ENCODE assay signal across 30 cellular contexts in genomic region chr2:70565039-70565731, GRCh38. TPM values are rescaled to one million over a fixed set of nuclear protein-coding genes. Genes with fewer than 3 reads are reported as not detected.
A peak's percentile ranks its signal among the peaks of the same experiment; 100 is the strongest.
DNase-seq lines count a peak whose midpoint lies in the region; ATAC-seq and TF ChIP-seq lines count a peak whose summit lies in the region.
"Had no signal": no experiment of that assay in that cellular context is flagged by ENCODE, and none has a peak within 500 bp of the region (broad histone marks: within the 10 kb centered on the region; RNA-seq: fewer than 3 reads in every experiment).

No MANE protein-coding gene starts in this region.

- no peaks in the 10 kb centered on the region for H3K36me3 ChIP-seq in endodermal cell (ENCODE audit: control insufficient read depth, insufficient read depth, low read length)
- H3K36me3 ChIP-seq: lower lobe of right lung, neutrophil, spleen, transverse colon, WERI-Rb-1 had no signal

- H3K27me3 Mint-ChIP-seq in WTC11 (ENCODE audit: low read depth) (peaks cover 13% of the 10 kb centered on the region), endodermal cell (ENCODE audit: insufficient read depth) (peaks cover 1% of the 10 kb centered on the region)

- CTCF ChIA-PET in WTC11 (lab: Charles Lee): no interaction called here

- H3K27me3 ChIP-seq in endodermal cell (ENCODE audit: control insufficient read depth, insufficient read depth, low read length, poor library complexity, severe bottlenecking): no peaks in the 10 kb centered on the region
- H3K27me3 ChIP-seq: hepatocyte, neutrophil, transverse colon had no signal

- WGBS in endodermal cell (ENCODE audit: insufficient coverage in 1 of 2, insufficient read length in 1 of 2), 2 experiments: 82 to 90% methylated on average over 7 to 9 of the region's 9 CpGs

- DNase-seq in WTC11 (ENCODE audit: low spot score) (no peak), endodermal cell (no peak), midbrain (lab: John Stamatoyannopoulos, UW) (peak; percentile 86), sciatic nerve (ENCODE audit: low spot score) (no peak), NCI-H524 treated with DMSO at 0.1 percent for 48 hours (lab: John Stamatoyannopoulos, UW) (no peak), AG20443 (ENCODE audit: low spot score) (no peak)
- no peak for DNase-seq in stimulated activated CD8-positive, alpha-beta memory T cell treated with anti-CD3 and anti-CD28 coated beads, Interleukin-4, amount 100 ng/mL, for 48 hours
- DNase-seq: activated CD4-positive, alpha-beta T cell treated with anti-CD3 and anti-CD28 coated beads, Interleukin-2, amount 50 U/mL, for 48 hours; activated CD8-positive, alpha-beta memory T cell treated with anti-CD3 and anti-CD28 coated beads, Interleukin-2, amount 50 U/mL, for 4 hours; activated naive CD4-positive, alpha-beta T cell treated with anti-CD3 and anti-CD28 coated beads, Interleukin-2, amount 50 U/mL, for 16 hours; aorta; CD4-positive, CD25-positive, alpha-beta regulatory T cell; central memory CD4-positive, alpha-beta T cell; DMS 273 treated with DMSO at 0.1 percent for 48 hours; KG1; lower lobe of right lung; MM.1S; NCI-H1417; NCI-H2081 treated with DMSO at 0.1 percent for 48 hours; NCI-H446; spleen; stimulated activated naive CD8-positive, alpha-beta T cell treated with anti-CD3 and anti-CD28 coated beads, Interleukin-15, amount 100 ng/mL, for 72 hours; transverse colon; WERI-Rb-1 had no signal

- POLR2A ChIA-PET in WTC11 (lab: Charles Lee): no interaction called here

- H3K36me3 Mint-ChIP-seq in WTC11 (no peaks in the 10 kb centered on the region), endodermal cell (ENCODE audit: low read depth) (no peaks in the 10 kb centered on the region)
- H3K36me3 Mint-ChIP-seq: CD4-positive, CD25-positive, alpha-beta regulatory T cell had no signal

- TF ChIP-seq CTCF in WTC11 (IDR thresholded peaks at IDR 0.05) (no peak), endodermal cell (conservative IDR thresholded peaks at IDR 0.05) (no peak)

- H3K4me3 Mint-ChIP-seq in WTC11: no peak overlapping the region
- no peak overlapping the region for H3K4me3 Mint-ChIP-seq in endodermal cell
- H3K4me3 Mint-ChIP-seq: CD4-positive, CD25-positive, alpha-beta regulatory T cell; stimulated activated naive CD8-positive, alpha-beta T cell treated with anti-CD3 and anti-CD28 coated beads, Interleukin-15, amount 100 ng/mL, for 72 hours had no signal

- H3K9me3 ChIP-seq in endodermal cell (ENCODE audit: control insufficient read depth, low read length): no peaks in the 10 kb centered on the region
- H3K9me3 ChIP-seq: lower lobe of right lung, neutrophil, spleen, transverse colon had no signal

- no peak overlapping the region for H3K9ac ChIP-seq in endodermal cell (ENCODE audit: extremely low read depth, low read length, poor library complexity, severe bottlenecking)

- H3K4me3 ChIP-seq in endodermal cell (ENCODE audit: low read length): no peak overlapping the region
- H3K4me3 ChIP-seq: hepatocyte, lower lobe of right lung, spleen, transverse colon had no signal

- H3K4me1 Mint-ChIP-seq in WTC11 (peaks cover 8% of the 10 kb centered on the region), endodermal cell (peaks cover 7% of the 10 kb centered on the region)
- H3K4me1 Mint-ChIP-seq: CD4-positive, CD25-positive, alpha-beta regulatory T cell had no signal

- H3K27ac Mint-ChIP-seq in WTC11 (no peak overlapping the region), endodermal cell (no peak overlapping the region)
- H3K27ac Mint-ChIP-seq: CD4-positive, CD25-positive, alpha-beta regulatory T cell; stimulated activated naive CD8-positive, alpha-beta T cell treated with anti-CD3 and anti-CD28 coated beads, Interleukin-15, amount 100 ng/mL, for 72 hours had no signal

- intact Hi-C loops in sciatic nerve (cut with DNase I): no loop called here

- H3K9me3 Mint-ChIP-seq in WTC11 (peaks cover 4% of the 10 kb centered on the region), endodermal cell (no peaks in the 10 kb centered on the region)
- H3K9me3 Mint-ChIP-seq: stimulated activated naive CD8-positive, alpha-beta T cell treated with anti-CD3 and anti-CD28 coated beads, Interleukin-15, amount 100 ng/mL, for 72 hours had no signal

- ATAC-seq in WTC11 (no peak), sciatic nerve (peak; percentile 90), HG02763 (IDR thresholded peaks at IDR 0.05; ENCODE audit: unreplicated experiment) (no peak)
- ATAC-seq: lower lobe of right lung; Right ventricle myocardium inferior; stimulated activated naive CD8-positive, alpha-beta T cell treated with anti-CD3 and anti-CD28 coated beads, Interleukin-15, amount 100 ng/mL, for 72 hours had no signal

- peak overlapping the region; percentile 64 for H3K27ac ChIP-seq in endodermal cell (ENCODE audit: low read depth, low read length)
- H3K27ac ChIP-seq: hepatocyte, lower lobe of right lung, neutrophil, spleen, transverse colon, WERI-Rb-1 had no signal

- no peaks in the 10 kb centered on the region for H3K4me1 ChIP-seq in endodermal cell (ENCODE audit: control insufficient read depth, insufficient read depth, low read length)
- H3K4me1 ChIP-seq: lower lobe of right lung, spleen, transverse colon had no signal

TF ChIP-seq in WTC11, 78 proteins besides CTCF, POLR2A, EP300 and RAD21:
- TF ChIP-seq EMX1 (CRISPR knock-in tag; IDR thresholded peaks at IDR 0.05) (no peak), GABPB1 (CRISPR knock-in tag; IDR thresholded peaks at IDR 0.05) (peak; percentile 31; the same call in 1 of the 2 replicates)

RNA-seq across cellular contexts. Expression of gene TGFA, which starts 11.6 kb away (rescaled TPM):
- total RNA-seq in WTC11 (2021): 2.5 to 3.0 TPM (median 2.7 TPM) in 3 replicates
- 1 to 10 TPM; 2.0 to 3.2 TPM for total RNA-seq in endodermal cell
- 0.75 TPM for polyA plus RNA-seq in endodermal cell (2013, experiment 1 of 2)
- 0.66 TPM for polyA plus RNA-seq in endodermal cell (2013, experiment 2 of 2)
- 11.8 TPM for total RNA-seq in sciatic nerve
- total RNA-seq: fibroblast of villous mesenchyme, G401 had no signal
